19 cellular contexts compared by ENCODE assay signal in the genomic region with DNA sequence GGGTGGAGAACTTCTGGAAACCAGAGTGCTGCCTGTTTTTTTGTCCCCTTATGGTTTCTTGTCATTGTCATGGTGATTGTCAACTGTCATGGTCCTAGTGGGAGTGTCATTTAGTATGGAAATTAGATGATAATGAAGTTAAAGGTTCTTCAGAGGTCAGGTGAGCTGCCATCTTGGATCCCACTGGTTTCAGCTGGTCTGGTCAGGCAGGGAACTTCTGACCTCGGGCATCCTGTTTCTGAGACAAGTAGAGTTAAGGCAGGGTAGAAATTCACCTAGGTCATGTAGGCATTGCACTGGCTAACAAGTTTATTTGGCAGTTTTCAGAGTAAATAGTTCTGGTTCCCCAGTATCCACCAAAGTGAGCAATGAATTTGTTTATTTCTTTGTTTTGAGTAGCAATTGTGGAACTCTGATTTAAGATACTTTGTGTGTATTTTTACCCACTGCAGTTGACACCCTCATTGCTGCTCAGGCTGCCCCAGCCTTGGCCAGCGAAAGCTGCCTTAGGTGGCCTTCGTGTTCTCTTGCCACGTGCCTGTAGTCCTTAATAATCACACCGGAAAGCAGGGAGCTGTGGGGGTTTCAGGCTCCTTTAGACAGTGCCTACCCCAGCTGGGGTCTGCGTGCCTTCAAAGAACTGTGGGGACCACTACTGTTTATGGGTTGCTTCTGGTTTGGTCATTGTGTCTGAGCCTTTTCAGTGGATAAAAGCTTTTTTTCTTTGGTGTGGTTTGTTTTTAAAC. TPM values are rescaled to one million over a fixed set of nuclear protein-coding genes. Genes with fewer than 3 reads are reported as not detected.
DNase-seq lines count a peak whose midpoint lies in the region; ATAC-seq and TF ChIP-seq lines count a peak whose summit lies in the region.
"Had no signal": no experiment of that assay in that cellular context is flagged by ENCODE, and none has a peak within 500 bp of the region (broad histone marks: within the 10 kb centered on the region; RNA-seq: fewer than 3 reads in every experiment).

No MANE protein-coding gene starts in this region.

- H3K27me3 Mint-ChIP-seq in CD4-positive, alpha-beta T cell = no peaks in the 10 kb centered on the region
- no peaks in the 10 kb centered on the region for H3K27me3 Mint-ChIP-seq in activated T-helper 1 cell treated with anti-CD3 and anti-CD28 coated beads, Interleukin-12 subunit alpha, Interleukin-12 subunit beta, Interleukin-2, Interleukin-4 antibody, amounts not matched to agents 30 ng/mL and 10 ng/mL and 1 ng/mL, durations not matched to agents 14 hours and 24 hours and 36 hours (ENCODE audit: insufficient read depth)
- no peaks in the 10 kb centered on the region for H3K27me3 Mint-ChIP-seq in naive thymus-derived CD4-positive, alpha-beta T cell

- H3K27ac ChIP-seq in CD4-positive, alpha-beta T cell (ENCODE audit: low read depth, low read length) = peak overlapping the region; percentile 8
- peak overlapping the region; percentile 49 for H3K27ac ChIP-seq in naive thymus-derived CD4-positive, alpha-beta T cell (ENCODE audit: low read depth, low read length)
- no peak overlapping the region for H3K27ac ChIP-seq in uterus
- H3K27ac ChIP-seq: breast epithelium, tibial nerve had no signal

- H3K4me1 ChIP-seq in naive thymus-derived CD4-positive, alpha-beta T cell (ENCODE audit: control insufficient read depth in 2 of 2, insufficient read depth in 2 of 2, low read length in 2 of 2) = peaks cover 88 to 92% of the 10 kb centered on the region in 2 donors
- peaks cover 14 to 25% of the 10 kb centered on the region in 2 donors for H3K4me1 ChIP-seq in uterus
- H3K4me1 ChIP-seq: BE2C had no signal

- no peaks in the 10 kb centered on the region for H3K9me3 ChIP-seq in CD4-positive, alpha-beta T cell (ENCODE audit: control insufficient read depth, low read length)
- no peaks in the 10 kb centered on the region for H3K9me3 ChIP-seq in naive thymus-derived CD4-positive, alpha-beta T cell (ENCODE audit: control insufficient read depth in 2 of 3, low read length in 3 of 3)
- H3K9me3 ChIP-seq in uterus = no peaks in the 10 kb centered on the region
- H3K9me3 ChIP-seq: BE2C, breast epithelium, tibial nerve had no signal

- H3K27me3 ChIP-seq in CD4-positive, alpha-beta T cell (ENCODE audit: control insufficient read depth, insufficient read depth, low read length) = no peaks in the 10 kb centered on the region
- H3K27me3 ChIP-seq in naive thymus-derived CD4-positive, alpha-beta T cell (ENCODE audit: control insufficient read depth in 2 of 2, insufficient read depth in 2 of 2, low read length in 2 of 2) = no peaks in the 10 kb centered on the region
- no peaks in the 10 kb centered on the region for H3K27me3 ChIP-seq in uterus
- H3K27me3 ChIP-seq: BE2C, breast epithelium, tibial nerve had no signal

- no peak for TF ChIP-seq POLR2A in uterus (IDR thresholded peaks at IDR 0.05)

- peak overlapping the region; percentile 98 for H3K27ac Mint-ChIP-seq in CD4-positive, alpha-beta T cell
- H3K27ac Mint-ChIP-seq in activated T-helper 1 cell treated with anti-CD3 and anti-CD28 coated beads, Interleukin-12 subunit alpha, Interleukin-12 subunit beta, Interleukin-2, Interleukin-4 antibody, amounts not matched to agents 30 ng/mL and 10 ng/mL and 1 ng/mL, durations not matched to agents 14 hours and 24 hours and 36 hours = peak overlapping the region; percentile 71
- peak overlapping the region; percentile 76 to 99 (median 92) for H3K27ac Mint-ChIP-seq in naive thymus-derived CD4-positive, alpha-beta T cell

- no peaks in the 10 kb centered on the region for H3K36me3 ChIP-seq in naive thymus-derived CD4-positive, alpha-beta T cell (ENCODE audit: control insufficient read depth in 2 of 3, insufficient read depth in 3 of 3, low read length in 3 of 3)
- H3K36me3 ChIP-seq in uterus = no peaks in the 10 kb centered on the region
- H3K36me3 ChIP-seq: BE2C, breast epithelium, tibial nerve had no signal

- H3K4me3 ChIP-seq in GM12865 (ENCODE audit: low read depth, low read length) (no peak overlapping the region), uterus (no peak overlapping the region)
- H3K4me3 ChIP-seq in naive thymus-derived CD4-positive, alpha-beta T cell (ENCODE audit: low read length) = no peak overlapping the region
- H3K4me3 ChIP-seq: breast epithelium, tibial nerve had no signal

- H3K9me3 Mint-ChIP-seq in CD4-positive, alpha-beta T cell = no peaks in the 10 kb centered on the region
- no peaks in the 10 kb centered on the region for H3K9me3 Mint-ChIP-seq in activated T-helper 1 cell treated with anti-CD3 and anti-CD28 coated beads, Interleukin-12 subunit alpha, Interleukin-12 subunit beta, Interleukin-2, Interleukin-4 antibody, amounts not matched to agents 30 ng/mL and 10 ng/mL and 1 ng/mL, durations not matched to agents 14 hours and 24 hours and 36 hours
- peaks cover 0 to 1% (median 0%) of the 10 kb centered on the region in 11 donors for H3K9me3 Mint-ChIP-seq in naive thymus-derived CD4-positive, alpha-beta T cell

- H3K36me3 Mint-ChIP-seq in CD4-positive, alpha-beta T cell (ENCODE audit: low read depth) = peaks cover 39% of the 10 kb centered on the region
- peaks cover 29% of the 10 kb centered on the region for H3K36me3 Mint-ChIP-seq in activated T-helper 1 cell treated with anti-CD3 and anti-CD28 coated beads, Interleukin-12 subunit alpha, Interleukin-12 subunit beta, Interleukin-2, Interleukin-4 antibody, amounts not matched to agents 30 ng/mL and 10 ng/mL and 1 ng/mL, durations not matched to agents 14 hours and 24 hours and 36 hours (ENCODE audit: low read depth)
- peaks cover 0 to 22% (median 6%) of the 10 kb centered on the region in 5 donors for H3K36me3 Mint-ChIP-seq in naive thymus-derived CD4-positive, alpha-beta T cell

- H3K4me3 Mint-ChIP-seq in CD4-positive, alpha-beta T cell = peak overlapping the region; percentile 79
- peak overlapping the region; percentile 41 for H3K4me3 Mint-ChIP-seq in activated T-helper 1 cell treated with anti-CD3 and anti-CD28 coated beads, Interleukin-12 subunit alpha, Interleukin-12 subunit beta, Interleukin-2, Interleukin-4 antibody, amounts not matched to agents 30 ng/mL and 10 ng/mL and 1 ng/mL, durations not matched to agents 14 hours and 24 hours and 36 hours
- peak overlapping the region in 9 of 10 donors; percentile 20 to 89 (median 62) for H3K4me3 Mint-ChIP-seq in naive thymus-derived CD4-positive, alpha-beta T cell

- intact Hi-C loops in CD4-positive, alpha-beta T cell (cut with DNase I, micrococcal nuclease) = no loop called here
- intact Hi-C loops in activated T-helper 1 cell treated with anti-CD3 and anti-CD28 coated beads, Interleukin-12 subunit alpha, Interleukin-12 subunit beta, Interleukin-2, Interleukin-4 antibody, amounts not matched to agents 30 ng/mL and 10 ng/mL and 1 ng/mL, durations not matched to agents 14 hours and 24 hours and 36 hours (cut with micrococcal nuclease) = loop anchor here (10.0 kb wide), 2 partner anchors 419 to 459 kb away; a partner anchor contains a TSS
- intact Hi-C loops in naive thymus-derived CD4-positive, alpha-beta T cell (cut with micrococcal nuclease) = loop anchor here in 1 of 2 donors (10.0 kb wide), 2 partner anchors 401 to 429 kb away; a partner anchor contains a TSS
- intact Hi-C loops in uterus (cut with DNase I; ENCODE audit: low total_unique reads) = no loop called here

- H3K4me1 Mint-ChIP-seq in CD4-positive, alpha-beta T cell (ENCODE audit: low read depth) = peaks cover 92% of the 10 kb centered on the region
- peaks cover 86% of the 10 kb centered on the region for H3K4me1 Mint-ChIP-seq in activated T-helper 1 cell treated with anti-CD3 and anti-CD28 coated beads, Interleukin-12 subunit alpha, Interleukin-12 subunit beta, Interleukin-2, Interleukin-4 antibody, amounts not matched to agents 30 ng/mL and 10 ng/mL and 1 ng/mL, durations not matched to agents 14 hours and 24 hours and 36 hours (ENCODE audit: low read depth)
- H3K4me1 Mint-ChIP-seq in naive thymus-derived CD4-positive, alpha-beta T cell = peaks cover 67 to 100% (median 94%) of the 10 kb centered on the region in 7 donors

- POLR2A ChIA-PET in CD4-positive, alpha-beta T cell (lab: Charles Lee) = interaction anchor here (0.6 to 0.9 kb wide), 2 partner anchors 16 to 35 kb away, joined by 3 to 4 read pairs; no protein-coding TSS in a partner anchor
- POLR2A ChIA-PET in naive thymus-derived CD4-positive, alpha-beta T cell (lab: Charles Lee) = interaction anchor here (1.0 to 2.7 kb wide), 4 partner anchors 10 to 48 kb away, joined by 3 to 11 read pairs (median 4); no protein-coding TSS in a partner anchor

- CTCF ChIA-PET in CD4-positive, alpha-beta T cell (lab: Charles Lee) = interaction anchor here (0.7 to 1.2 kb wide), 3 partner anchors 11 to 110 kb away, joined by 3 to 4 read pairs (median 3); no protein-coding TSS in a partner anchor
- CTCF ChIA-PET in naive thymus-derived CD4-positive, alpha-beta T cell (lab: Charles Lee) = interaction anchor here (1.0 kb wide), 1 partner anchor 11 kb away, joined by 3 read pairs; no protein-coding TSS in a partner anchor

- no peak for DNase-seq in CD4-positive, alpha-beta T cell
- DNase-seq in GM12865 (ENCODE audit: low read depth) (peak; percentile 46), uterus (no peak), midbrain (lab: John Stamatoyannopoulos, UW) (no peak)
- no peak for DNase-seq in activated T-helper 1 cell treated with anti-CD3 and anti-CD28 coated beads, Interleukin-12 subunit alpha, Interleukin-12 subunit beta, Interleukin-2, Interleukin-4 antibody, amounts not matched to agents 30 ng/mL and 10 ng/mL and 1 ng/mL, durations not matched to agents 14 hours and 24 hours and 36 hours (ENCODE audit: low spot score)
- no peak for DNase-seq in naive thymus-derived CD4-positive, alpha-beta T cell
- DNase-seq: activated gamma-delta T cell treated with Interleukin-2 at 50 U/mL for 16 hours, BE2C, dermis blood vessel endothelial cell, GOT3, left ventricle myocardium superior, NCI-H748 treated with DMSO at 0.1 percent for 48 hours, posterior cingulate gyrus, SIG-M5, small intestine had no signal

- no peak for TF ChIP-seq CTCF in CD4-positive, alpha-beta T cell (IDR thresholded peaks at IDR 0.05)
- TF ChIP-seq CTCF in GM12865 (IDR thresholded peaks at IDR 0.05; ENCODE audit: insufficient read depth, low read depth, low read length, missing control alignments) (no peak), uterus (IDR thresholded peaks at IDR 0.05) (no peak)

- no peak for ATAC-seq in CD4-positive, alpha-beta T cell (ENCODE audit: poor library complexity)
- ATAC-seq in naive thymus-derived CD4-positive, alpha-beta T cell = no peak
- ATAC-seq in HG02840 (IDR thresholded peaks at IDR 0.05; ENCODE audit: low FRiP score, unreplicated experiment) = no peak
- ATAC-seq: esophagus mucosa, left ventricle myocardium superior had no signal

RNA-seq across cellular contexts. Expression of a gene that starts 48.7 kb away (rescaled TPM):
- 10 to 100 TPM; 92.1 to 92.3 TPM for total RNA-seq in CD4-positive, alpha-beta T cell
- 79.9 and 86.8 TPM in 2 replicates for total RNA-seq in activated T-helper 1 cell treated with anti-CD3 and anti-CD28 coated beads, Interleukin-12 subunit alpha, Interleukin-12 subunit beta, Interleukin-2, Interleukin-4 antibody, amounts not matched to agents 30 ng/mL and 10 ng/mL and 1 ng/mL, durations not matched to agents 14 hours and 24 hours and 36 hours
- total RNA-seq in naive thymus-derived CD4-positive, alpha-beta T cell = 100 to 1,000 TPM in 4 of 5 experiments, 10 to 100 TPM in 1; 75.3 to 134 (median 109) TPM
- polyA plus RNA-seq in naive thymus-derived CD4-positive, alpha-beta T cell = 10 to 100 TPM; 30.8 to 73.0 TPM
- 10 to 100 TPM; 14.7 to 47.5 (median 29.3) TPM for total RNA-seq in uterus

Comparison
In these comparisons a context has a peak if more than half of its experiments do, and no peak if none do; other contexts are left out.
1. H3K27ac ChIP-seq: peak in CD4-positive, alpha-beta T cell (single experiment) and naive thymus-derived CD4-positive, alpha-beta T cell (single experiment); none in uterus (0 of 2).
2. Peak in every context shown above with its lines, with median percentiles within 50 percentile points of each other: H3K27ac Mint-ChIP-seq and H3K4me3 Mint-ChIP-seq.